14 cellular contexts compared by ENCODE assay signal in genomic region chr19:2249010-2249866, GRCh38. TPM values are rescaled to one million over a fixed set of nuclear protein-coding genes. Genes with fewer than 3 reads are reported as not detected.
DNase-seq lines count a peak whose midpoint lies in the region; ATAC-seq and TF ChIP-seq lines count a peak whose summit lies in the region.
"Had no signal": no experiment of that assay in that cellular context is flagged by ENCODE, and none has a peak within 500 bp of the region (broad histone marks: within the 10 kb centered on the region; RNA-seq: fewer than 3 reads in every experiment).

TSS of gene AMH (plus strand) at chr19:2249323. CDS start at chr19:2249333, 10 bp downstream.

- peaks cover 53% of the 10 kb centered on the region for H3K27me3 ChIP-seq in left ventricle myocardium inferior (ENCODE audit: low read depth)

- H3K4me1 ChIP-seq in left ventricle myocardium inferior, result peaks cover 61% of the 10 kb centered on the region
- H3K4me1 ChIP-seq: parathyroid adenoma had no signal

- ATAC-seq in Right ventricle myocardium superior (ENCODE audit: poor library complexity) (peak; percentile 2), left ventricle myocardium superior (peak; percentile 3), GM18505 (IDR thresholded peaks at IDR 0.05; ENCODE audit: unreplicated experiment) (no peak)

- peaks cover 10% of the 10 kb centered on the region for H3K27me3 Mint-ChIP-seq in type B pancreatic cell
- H3K27me3 Mint-ChIP-seq: activated naive CD4-positive, alpha-beta T cell treated with anti-CD3 and anti-CD28 coated beads, Interleukin-2, amount 50 U/mL, for 24 hours had no signal

- no peak for DNase-seq in Right ventricle myocardium superior
- no peak for DNase-seq in left ventricle myocardium inferior
- peak; percentile 26 for DNase-seq in left ventricle myocardium superior
- no peak for DNase-seq in type B pancreatic cell (ENCODE audit: extremely low spot score, unreplicated experiment)
- no peak for DNase-seq in COLO668 (lab: John Stamatoyannopoulos, UW; ENCODE audit: unreplicated experiment)
- DNase-seq in NCI-H1694 (lab: John Stamatoyannopoulos, UW), result no peak
- DNase-seq: activated CD8-positive, alpha-beta memory T cell treated with anti-CD3 and anti-CD28 coated beads, Interleukin-2, amount 50 U/mL, for 48 hours; EL; NCI-H1092 treated with DMSO at 0.1 percent for 48 hours; substantia nigra had no signal

- no peak within 1 kb of the TSS for H3K4me3 Mint-ChIP-seq in type B pancreatic cell
- H3K4me3 Mint-ChIP-seq: activated naive CD4-positive, alpha-beta T cell treated with anti-CD3 and anti-CD28 coated beads, Interleukin-2, amount 50 U/mL, for 24 hours had no signal

- TF ChIP-seq CTCF in left ventricle myocardium inferior (IDR thresholded peaks at IDR 0.05; ENCODE audit: borderline replicate concordance), result no peak
- no peak for TF ChIP-seq CTCF in type B pancreatic cell (conservative IDR thresholded peaks at IDR 0.05)

- no peak within 1 kb of the TSS for H3K27ac ChIP-seq in left ventricle myocardium inferior (replicated peaks)
- H3K27ac ChIP-seq: parathyroid adenoma had no signal

- H3K27ac Mint-ChIP-seq in type B pancreatic cell, result no peak within 1 kb of the TSS
- H3K27ac Mint-ChIP-seq: activated naive CD4-positive, alpha-beta T cell treated with anti-CD3 and anti-CD28 coated beads, Interleukin-2, amount 50 U/mL, for 24 hours had no signal

- intact Hi-C loops in Right ventricle myocardium superior (cut with DNase I), result no loop called here
- intact Hi-C loops in left ventricle myocardium inferior (cut with micrococcal nuclease), result no loop called here
- intact Hi-C loops in left ventricle myocardium superior (cut with micrococcal nuclease), result no loop called here

- peaks cover 3% of the 10 kb centered on the region for H3K4me1 Mint-ChIP-seq in type B pancreatic cell (ENCODE audit: unreplicated experiment)

- no peaks in the 10 kb centered on the region for H3K36me3 Mint-ChIP-seq in type B pancreatic cell

- peaks cover 40% of the 10 kb centered on the region for H3K36me3 ChIP-seq in left ventricle myocardium inferior

- no peak within 1 kb of the TSS for H3K4me3 ChIP-seq in left ventricle myocardium inferior

- TF ChIP-seq POLR2A in GM18505 (IDR thresholded peaks at IDR 0.05; ENCODE audit: borderline replicate concordance, extremely low read depth, insufficient read depth, insufficient read length), result no peak

- H3K9me3 Mint-ChIP-seq in type B pancreatic cell, result no peaks in the 10 kb centered on the region
- H3K9me3 Mint-ChIP-seq: activated naive CD4-positive, alpha-beta T cell treated with anti-CD3 and anti-CD28 coated beads, Interleukin-2, amount 50 U/mL, for 24 hours had no signal

- no peaks in the 10 kb centered on the region for H3K9me3 ChIP-seq in left ventricle myocardium inferior (replicated peaks)

TF ChIP-seq in PFSK-1, 5 proteins besides CTCF, POLR2A, EP300 and RAD21:
- TF ChIP-seq POLR2AphosphoS5 (IDR thresholded peaks at IDR 0.05; ENCODE audit: low read depth, low read length) (0 out of 2 replicates have a peak, but pooled peaks have one; percentile 33), FOXP2 (optimal IDR thresholded peaks at IDR 0.05; ENCODE audit: borderline replicate concordance, extremely low read depth, extremely low read length, insufficient read depth) (no peak)

RNA-seq across cellular contexts. Expression of gene AMH, which starts in this region (rescaled TPM):
- total RNA-seq in Right ventricle myocardium superior, result 0.24 TPM
- 1.1 TPM for total RNA-seq in left ventricle myocardium inferior
- 47.2 TPM for polyA plus RNA-seq in PFSK-1 (2012; ENCODE audit: insufficient read length, low read depth)
- 1.6 TPM for total RNA-seq in left ventricle myocardium superior
- 13.8 and 49.5 TPM in 2 replicates for total RNA-seq in type B pancreatic cell (ENCODE audit: low replicate concordance)

Comparison
In these comparisons a context has a peak if more than half of its experiments do, and no peak if none do; other contexts are left out.
1. Peak in ATAC-seq in Right ventricle myocardium superior; RNA of the gene not detected or under 1 TPM.